ENCODE assay signal across 16 cellular contexts in genomic region chr2:237888389-237888788, GRCh38. TPM values are rescaled to one million over a fixed set of nuclear protein-coding genes. Genes with fewer than 3 reads are reported as not detected.
DNase-seq lines count a peak whose midpoint lies in the region; ATAC-seq, FAIRE-seq and TF ChIP-seq lines count a peak whose summit lies in the region.
"Had no signal": no experiment of that assay in that cellular context is flagged by ENCODE, and none has a peak within 500 bp of the region (broad histone marks: within the 10 kb centered on the region; RNA-seq: fewer than 3 reads in every experiment).

No MANE protein-coding gene starts in this region.

- H2AFZ ChIP-seq in PC-3 (ENCODE audit: low read length): no peak overlapping the region
- H2AFZ ChIP-seq: neural progenitor cell had no signal

- H3K36me3 ChIP-seq in PC-3 (ENCODE audit: low read depth, low read length): no peaks in the 10 kb centered on the region
- no peaks in the 10 kb centered on the region for H3K36me3 ChIP-seq in esophagus muscularis mucosa
- peaks cover 0 to 6% (median 0%) of the 10 kb centered on the region in 3 donors for H3K36me3 ChIP-seq in pancreas
- H3K36me3 ChIP-seq: BLaER1 treated with 17β-estradiol and CSF1 and Interleukin-3, amounts not matched to agents 10 nM and 100 nM; neural progenitor cell had no signal

- ATAC-seq in PC-3: peak; percentile 55
- peak; percentile 44 to 61 (median 56) for ATAC-seq in pancreas
- ATAC-seq in GM19023 (IDR thresholded peaks at IDR 0.05; ENCODE audit: unreplicated experiment): no peak
- ATAC-seq: HCT116 had no signal

- FAIRE-seq in pancreas (lab: Jason Lieb, UNC): peak; percentile 37
- FAIRE-seq in GM19239 (lab: Jason Lieb, UNC): no peak

- 35% methylated on average over 2 of the region's 2 CpGs for WGBS in esophagus muscularis mucosa
- 50 to 59% methylated on average over 2 of the region's 2 CpGs for WGBS in pancreas, 2 donors

- intact Hi-C loops in PC-3 (cut with micrococcal nuclease) (loop anchor here (1.0 kb wide), 1 partner anchor 22 kb away; no protein-coding TSS in a partner anchor), esophagus muscularis mucosa (cut with DNase I) (no loop called here), pancreas (cut with DNase I) (no loop called here)

- no TSS peak for BruUV-seq in PC-3 (replicated peaks; lab: Mats Ljungman, UMichigan)

- H3K4me2 ChIP-seq in PC-3 (ENCODE audit: low read length): peak overlapping the region; percentile 12; the same call in 1 of the 2 replicates
- H3K4me2 ChIP-seq: neural progenitor cell had no signal

- 0 out of 2 replicates have a peak overlapping the region, but pooled peaks have one; percentile 6 for H3K27ac ChIP-seq in PC-3 (ENCODE audit: low read length)
- H3K27ac ChIP-seq in esophagus muscularis mucosa (replicated peaks in 1 of 4): peak overlapping the region; percentile 91 to 97 (median 95)
- H3K27ac ChIP-seq in pancreas: peak overlapping the region in 3 of 4 donors; percentile 7 to 44 (median 22)
- H3K27ac ChIP-seq: BLaER1 treated with 17β-estradiol and CSF1 and Interleukin-3, amounts not matched to agents 10 nM and 100 nM; neural progenitor cell had no signal

- H3F3A ChIP-seq in PC-3 (ENCODE audit: low read length, unreplicated experiment): no peaks in the 10 kb centered on the region

- no peak for TF ChIP-seq EP300 in esophagus muscularis mucosa (IDR thresholded peaks at IDR 0.05)

- POLR2A ChIA-PET in PC-3 (lab: Charles Lee; ENCODE audit: unreplicated experiment): no interaction called here

- H3K27me3 ChIP-seq in PC-3 (ENCODE audit: low read length): no peaks in the 10 kb centered on the region
- no peaks in the 10 kb centered on the region for H3K27me3 ChIP-seq in esophagus muscularis mucosa
- no peaks in the 10 kb centered on the region for H3K27me3 ChIP-seq in pancreas
- H3K27me3 ChIP-seq: BLaER1 treated with 17β-estradiol and CSF1 and Interleukin-3, amounts not matched to agents 10 nM and 100 nM; neural progenitor cell had no signal

- CTCF ChIA-PET in PC-3 (lab: Charles Lee): no interaction called here

- TF ChIP-seq CTCF in AG10803 (conservative IDR thresholded peaks at IDR 0.05; ENCODE audit: low read length) (no peak), PC-3 (conservative IDR thresholded peaks at IDR 0.05; ENCODE audit: low read depth, low read length) (no peak), esophagus muscularis mucosa (IDR thresholded peaks at IDR 0.05) (no peak), pancreas (IDR thresholded peaks at IDR 0.05) (no peak)

- H3K9me2 ChIP-seq in PC-3 (replicated peaks; ENCODE audit: low read length): no peaks in the 10 kb centered on the region

- H3K9me3 ChIP-seq in PC-3 (ENCODE audit: low read length): no peaks in the 10 kb centered on the region
- no peaks in the 10 kb centered on the region for H3K9me3 ChIP-seq in esophagus muscularis mucosa
- H3K9me3 ChIP-seq in pancreas: no peaks in the 10 kb centered on the region
- H3K9me3 ChIP-seq: BLaER1 treated with 17β-estradiol and CSF1 and Interleukin-3, amounts not matched to agents 10 nM and 100 nM had no signal

- TF ChIP-seq POLR2A in esophagus muscularis mucosa (IDR thresholded peaks at IDR 0.05; ENCODE audit: low read depth): no peak

- H3K4me3 ChIP-seq in AG10803 (ENCODE audit: low read length) (no peak overlapping the region), PC-3 (ENCODE audit: low read length) (no peak overlapping the region), esophagus muscularis mucosa (no peak overlapping the region), pancreas (no peak overlapping the region)
- H3K4me3 ChIP-seq: BLaER1 treated with 17β-estradiol and CSF1 and Interleukin-3, amounts not matched to agents 10 nM and 100 nM; neural progenitor cell had no signal

- H3K4me1 ChIP-seq in PC-3 (ENCODE audit: insufficient read depth, low read length) (peaks cover 11% of the 10 kb centered on the region), esophagus muscularis mucosa (peaks cover 38 to 83% (median 72%) of the 10 kb centered on the region in 4 donors), pancreas (peaks cover 0 to 18% (median 5%) of the 10 kb centered on the region in 3 donors)

- no peak overlapping the region for H3K9ac ChIP-seq in PC-3 (ENCODE audit: low read length)
- H3K9ac ChIP-seq: BLaER1 treated with 17β-estradiol and CSF1 and Interleukin-3, amounts not matched to agents 10 nM and 100 nM; neural progenitor cell had no signal

- DNase-seq in AG10803 (ENCODE audit: low read depth): peak; percentile 56
- peak; percentile 55 for DNase-seq in PC-3
- no peak for DNase-seq in esophagus muscularis mucosa (ENCODE audit: extremely low spot score)
- DNase-seq in pancreas: no peak
- no peak for DNase-seq in GM19239 (ENCODE audit: insufficient read length, low spot score)
- no peak for DNase-seq in NK-92 treated with Interleukin-12 subunit alpha and Interleukin-12 subunit beta, amount 100 ng/mL, for 24 hours (lab: John Stamatoyannopoulos, UW)
- no peak for DNase-seq in ureter (ENCODE audit: low spot score)
- DNase-seq: activated CD4-positive, alpha-beta T cell treated with anti-CD3 and anti-CD28 coated beads, Interleukin-2, amount 50 U/mL, for 48 hours; effector CD4-positive, alpha-beta T cell; immature natural killer cell; NCI-H226; SW 1271 had no signal

- H3K79me2 ChIP-seq in PC-3 (ENCODE audit: low read length): no peaks in the 10 kb centered on the region

- no peaks in the 10 kb centered on the region for H4K20me1 ChIP-seq in PC-3 (ENCODE audit: low read length)
- H4K20me1 ChIP-seq: BLaER1 treated with 17β-estradiol and CSF1 and Interleukin-3, amounts not matched to agents 10 nM and 100 nM had no signal

RNA-seq across cellular contexts. Expression of gene RAMP1, which starts 29.0 kb away (rescaled TPM):
- total RNA-seq in PC-3 (2014; rRNA removed) (210 and 248 TPM in 2 replicates), esophagus muscularis mucosa (100 to 1,000 TPM; 172 to 287 (median 231) TPM), pancreas (10 to 100 TPM; 53.3 to 65.3 (median 60.6) TPM), ureter (49.0 TPM)
- polyA plus RNA-seq in pancreas: 10 to 100 TPM; 80.1 to 87.6 TPM

Comparison
In these comparisons a context has a peak if more than half of its experiments do, and no peak if none do; other contexts are left out.
1. DNase-seq: peak in AG10803 (single experiment) and PC-3 (single experiment); none in esophagus muscularis mucosa (single experiment), pancreas (0 of 6), GM19239 (single experiment), NK-92 treated with Interleukin-12 subunit alpha and Interleukin-12 subunit beta, amount 100 ng/mL, for 24 hours (single experiment) and ureter (single experiment).
2. H3K27ac ChIP-seq: peak in every context shown above with its lines; median percentile 95 in esophagus muscularis mucosa; 22 in pancreas; 6 in PC-3.